ENCODE assay signal across 35 cellular contexts in genomic region chr10:61250131-61250530, GRCh38.
DNase-seq lines count a peak whose midpoint lies in the region; ATAC-seq and TF ChIP-seq lines count a peak whose summit lies in the region.
"Had no signal": no experiment of that assay in that cellular context is flagged by ENCODE, and none has a peak within 500 bp of the region (broad histone marks: within the 10 kb centered on the region; RNA-seq: fewer than 3 reads in every experiment).

No MANE protein-coding gene starts in this region.

- no peaks in the 10 kb centered on the region for H3K4me1 Mint-ChIP-seq in MCF 10A (ENCODE audit: insufficient read depth, unreplicated experiment)
- H3K4me1 Mint-ChIP-seq: B cell; CD14-positive monocyte; CD4-positive, alpha-beta memory T cell; CD4-positive, CD25-positive, alpha-beta regulatory T cell; CD8-positive, alpha-beta memory T cell had no signal

- H3K27me3 Mint-ChIP-seq in MCF 10A (ENCODE audit: insufficient read depth, unreplicated experiment) = peaks cover 27% of the 10 kb centered on the region

- H3K4me2 ChIP-seq in neural cell (ENCODE audit: low read length) = peak overlapping the region; percentile 36
- H3K4me2 ChIP-seq: A549; BLaER1; BLaER1 treated with 17β-estradiol and CSF1 and Interleukin-3, amounts not matched to agents 10 nM and 100 nM had no signal

- H3K4me1 ChIP-seq in heart right ventricle = peaks cover 0 to 7% (median 0%) of the 10 kb centered on the region in 9 donors
- H3K4me1 ChIP-seq: A549; BE2C; BLaER1; BLaER1 treated with 17β-estradiol and CSF1 and Interleukin-3, amounts not matched to agents 10 nM and 100 nM; Caco-2 had no signal

- peaks cover 20% of the 10 kb centered on the region for H3K9me3 Mint-ChIP-seq in MCF 10A (ENCODE audit: unreplicated experiment)
- H3K9me3 Mint-ChIP-seq: CD4-positive, alpha-beta T cell had no signal

- H3K9me2 ChIP-seq in neural cell (ENCODE audit: insufficient read depth, low read length) = no peaks in the 10 kb centered on the region

- H3K36me3 Mint-ChIP-seq in MCF 10A (ENCODE audit: insufficient read depth, unreplicated experiment) = peaks cover 6% of the 10 kb centered on the region
- H3K36me3 Mint-ChIP-seq: CD14-positive monocyte; CD4-positive, CD25-positive, alpha-beta regulatory T cell; CD8-positive, alpha-beta memory T cell; CD8-positive, alpha-beta T cell had no signal

- H3K27ac ChIP-seq in heart right ventricle (no peak overlapping the region), neural cell (ENCODE audit: low read length) (peak overlapping the region; percentile 42), WERI-Rb-1 (no peak overlapping the region)
- H3K27ac ChIP-seq: 22Rv1; A549; BLaER1; BLaER1 treated with 17β-estradiol and CSF1 and Interleukin-3, amounts not matched to agents 10 nM and 100 nM; C4-2B had no signal

- H3K27me3 ChIP-seq in heart right ventricle = no peaks in the 10 kb centered on the region
- H3K27me3 ChIP-seq in neural cell (ENCODE audit: insufficient read depth, low read depth, low read length) = no peaks in the 10 kb centered on the region
- H3K27me3 ChIP-seq in WERI-Rb-1 (ENCODE audit: insufficient read depth, low read depth, severe bottlenecking) = no peaks in the 10 kb centered on the region
- H3K27me3 ChIP-seq: BE2C; BLaER1; BLaER1 treated with 17β-estradiol and CSF1 and Interleukin-3, amounts not matched to agents 10 nM and 100 nM had no signal

- 47 to 48% methylated on average over 2 of the region's 2 CpGs for WGBS in heart right ventricle, 2 donors

- H3K9ac ChIP-seq in neural cell (ENCODE audit: low read length) = no peak overlapping the region
- H3K9ac ChIP-seq: BLaER1; BLaER1 treated with 17β-estradiol and CSF1 and Interleukin-3, amounts not matched to agents 10 nM and 100 nM had no signal

- no TSS peak for BruUV-seq in MCF 10A (replicated peaks; lab: Mats Ljungman, UMichigan)

- CTCF ChIA-PET in MCF 10A (lab: Yijun Ruan, JAX) = no interaction called here

- TF ChIP-seq EP300 in neural cell (conservative IDR thresholded peaks at IDR 0.05; ENCODE audit: poor library complexity, severe bottlenecking) = peak; percentile 97

- H3K4me3 ChIP-seq in heart right ventricle = no peak overlapping the region
- H3K4me3 ChIP-seq in neural cell (ENCODE audit: low read length) = peak overlapping the region; percentile 11
- H3K4me3 ChIP-seq in WERI-Rb-1 (ENCODE audit: low read depth, low read length) = no peak overlapping the region
- H3K4me3 ChIP-seq: A549; BLaER1; BLaER1 treated with 17β-estradiol and CSF1 and Interleukin-3, amounts not matched to agents 10 nM and 100 nM had no signal

- intact Hi-C loops in left ventricle myocardium superior (cut with micrococcal nuclease) (no loop called here), heart right ventricle (cut with DNase I) (no loop called here), MCF 10A (cut with micrococcal nuclease) (no loop called here)

- no peaks in the 10 kb centered on the region for H3F3A ChIP-seq in neural cell (ENCODE audit: insufficient read depth, low read length, poor library complexity, severe bottlenecking)

- peak; percentile 43 for ATAC-seq in left ventricle myocardium superior
- no peak for ATAC-seq in heart right ventricle
- ATAC-seq: A549; CD8-positive, alpha-beta T cell had no signal

- H3K4me3 Mint-ChIP-seq in MCF 10A (ENCODE audit: unreplicated experiment) = no peak overlapping the region
- H3K4me3 Mint-ChIP-seq: B cell; CD14-positive monocyte; CD4-positive, alpha-beta memory T cell; CD4-positive, alpha-beta T cell; CD4-positive, CD25-positive, alpha-beta regulatory T cell; CD8-positive, alpha-beta memory T cell; CD8-positive, alpha-beta T cell had no signal

- TF ChIP-seq CTCF in heart right ventricle (IDR thresholded peaks at IDR 0.05) (no peak), neural cell (IDR thresholded peaks at IDR 0.05; ENCODE audit: poor library complexity, severe bottlenecking) (no peak), MCF 10A (IDR thresholded peaks at IDR 0.05; ENCODE audit: unreplicated experiment) (no peak), WERI-Rb-1 (IDR thresholded peaks at IDR 0.05; ENCODE audit: low read depth, low read length) (no peak)

- H3K27ac Mint-ChIP-seq in MCF 10A (ENCODE audit: low read depth, unreplicated experiment) = no peak overlapping the region
- H3K27ac Mint-ChIP-seq: B cell; CD14-positive monocyte; CD4-positive, alpha-beta memory T cell; CD4-positive, alpha-beta T cell; CD4-positive, CD25-positive, alpha-beta regulatory T cell; CD8-positive, alpha-beta memory T cell; CD8-positive, alpha-beta T cell had no signal

- no peaks in the 10 kb centered on the region for H3K79me2 ChIP-seq in neural cell (replicated peaks; ENCODE audit: insufficient read depth, low read length)

- no peaks in the 10 kb centered on the region for H4K20me1 ChIP-seq in neural cell (ENCODE audit: insufficient read depth)
- H4K20me1 ChIP-seq: BLaER1; BLaER1 treated with 17β-estradiol and CSF1 and Interleukin-3, amounts not matched to agents 10 nM and 100 nM had no signal

- no peak overlapping the region for H2AFZ ChIP-seq in neural cell (ENCODE audit: low read depth, low read length)

- no peak for DNase-seq in left ventricle myocardium superior
- DNase-seq in heart right ventricle = no peak
- DNase-seq in NCI-H2227 (lab: John Stamatoyannopoulos, UW; ENCODE audit: unreplicated experiment) = peak; percentile 9
- DNase-seq in NCI-H2227 treated with DMSO at 0.1 percent for 48 hours (lab: John Stamatoyannopoulos, UW) = peak; percentile 18
- DNase-seq in HuH-7.5 (ENCODE audit: low spot score) = no peak
- no peak for DNase-seq in MCF 10A (ENCODE audit: unreplicated experiment)
- DNase-seq in WERI-Rb-1 = no peak
- DNase-seq: 8988T; ACHN; AML-193; BE2C; C1 segment of cervical spinal cord; Caco-2; Calu3; CD4-positive, alpha-beta memory T cell; CD4-positive, alpha-beta T cell; CD4-positive, CD25-positive, alpha-beta regulatory T cell; CD8-positive, alpha-beta memory T cell; CD8-positive, alpha-beta T cell; COR-L47; DMS 273 treated with DMSO at 0.1 percent for 48 hours; DMS153; DMS53; DMS79; DMS79 treated with DMSO at 0.1 percent for 48 hours; DND-41; EL had no signal

- H3K36me3 ChIP-seq in heart right ventricle (no peaks in the 10 kb centered on the region), neural cell (ENCODE audit: insufficient read depth, low read length) (no peaks in the 10 kb centered on the region), WERI-Rb-1 (no peaks in the 10 kb centered on the region)
- H3K36me3 ChIP-seq: BE2C; BLaER1; BLaER1 treated with 17β-estradiol and CSF1 and Interleukin-3, amounts not matched to agents 10 nM and 100 nM had no signal

- TF ChIP-seq RAD21 in neural cell (conservative IDR thresholded peaks at IDR 0.05) = no peak

- H3K9me3 ChIP-seq in heart right ventricle (peaks cover 0 to 28% (median 13%) of the 10 kb centered on the region in 11 donors), neural cell (ENCODE audit: low read length) (peaks cover 8% of the 10 kb centered on the region), WERI-Rb-1 (ENCODE audit: severe bottlenecking) (peaks cover 11% of the 10 kb centered on the region)
- H3K9me3 ChIP-seq: BE2C, BLaER1, Caco-2 had no signal

- POLR2A ChIA-PET in MCF 10A (lab: Yijun Ruan, JAX) = interaction anchor here (0.8 kb wide), 1 partner anchor 13 kb away, joined by 3 read pairs; no protein-coding TSS in a partner anchor

TF ChIP-seq in neural cell, 6 proteins besides CTCF, POLR2A, EP300 and RAD21:
- TF ChIP-seq REST (IDR thresholded peaks at IDR 0.05; ENCODE audit: borderline replicate concordance) (peak; percentile 81), POLR2AphosphoS5 (IDR thresholded peaks at IDR 0.05) (peak; percentile 84), SMC3 (conservative IDR thresholded peaks at IDR 0.05; ENCODE audit: poor library complexity) (no peak)
TF ChIP-seq in neural cell: peak in this region for 2.

Comparison
In these comparisons a context has a peak if more than half of its experiments do, and no peak if none do; other contexts are left out.
1. DNase-seq: peak in NCI-H2227 (single experiment) and NCI-H2227 treated with DMSO at 0.1 percent for 48 hours (single experiment); none in left ventricle myocardium superior (single experiment), heart right ventricle (0 of 2), HuH-7.5 (single experiment), MCF 10A (single experiment) and WERI-Rb-1 (single experiment).